11 cellular contexts compared by ENCODE assay signal in genomic region chr2:69253893-69254292, GRCh38.
DNase-seq lines count a peak whose midpoint lies in the region; ATAC-seq and TF ChIP-seq lines count a peak whose summit lies in the region.
"Had no signal": no experiment of that assay in that cellular context is flagged by ENCODE, and none has a peak within 500 bp of the region (broad histone marks: within the 10 kb centered on the region; RNA-seq: fewer than 3 reads in every experiment).

No MANE protein-coding gene starts in this region.

- H3K27ac Mint-ChIP-seq in activated T-cell treated with anti-CD3 and anti-CD28 coated beads, Interleukin-2, amount 50 U/mL, for 24 hours, result no peak overlapping the region

- no peaks in the 10 kb centered on the region for H3K79me2 ChIP-seq in trophoblast cell (ENCODE audit: control insufficient read depth, insufficient read depth, low read length, poor library complexity)

- H3K4ac ChIP-seq in trophoblast cell (ENCODE audit: low read depth, low read length), result no peak overlapping the region

- H3K79me1 ChIP-seq in trophoblast cell (ENCODE audit: low read length), result no peaks in the 10 kb centered on the region

- H3K23ac ChIP-seq in trophoblast cell (ENCODE audit: low read length), result no peak overlapping the region

- DNase-seq in AG20443 (ENCODE audit: low spot score) (peak; percentile 87), RWPE2 (ENCODE audit: low spot score) (peak; percentile 72), fibroblast of pulmonary artery (ENCODE audit: low read depth) (peak; percentile 100), trophoblast cell (peak; percentile 90 to 97), DMS114 treated with DMSO at 0.1 percent for 48 hours (lab: John Stamatoyannopoulos, UW; ENCODE audit: unreplicated experiment) (no peak)
- DNase-seq in activated T-cell treated with anti-CD3 and anti-CD28 coated beads, Interleukin-2, amount 50 U/mL, for 24 hours, result no peak
- DNase-seq: naive B cell had no signal

- no peaks in the 10 kb centered on the region for H3K36me3 Mint-ChIP-seq in activated T-cell treated with anti-CD3 and anti-CD28 coated beads, Interleukin-2, amount 50 U/mL, for 24 hours (ENCODE audit: low read depth)

- H2AK5ac ChIP-seq in trophoblast cell (ENCODE audit: low read length), result no peak overlapping the region

- H3K18ac ChIP-seq in trophoblast cell (ENCODE audit: low read length), result no peak overlapping the region

- H2AFZ ChIP-seq in trophoblast cell (ENCODE audit: insufficient read depth, low read length, poor library complexity), result no peak overlapping the region

- TF ChIP-seq CTCF in RWPE2 (IDR thresholded peaks at IDR 0.05; ENCODE audit: poor library complexity, severe bottlenecking) (no peak), fibroblast of pulmonary artery (IDR thresholded peaks at IDR 0.05; ENCODE audit: low read length, missing control alignments) (no peak)

- no CpG with 5 or more reads among the region's 7 CpGs for WGBS in trophoblast cell (ENCODE audit: extremely low coverage, insufficient coverage, insufficient read length)

- H3K36me3 ChIP-seq in RWPE2 (ENCODE audit: low read depth) (no peaks in the 10 kb centered on the region), trophoblast cell (ENCODE audit: control insufficient read depth in 1 of 2, insufficient read depth in 2 of 2, low read length in 2 of 2) (no peaks in the 10 kb centered on the region)
- H3K36me3 ChIP-seq: cardiac muscle cell had no signal

- H3K4me2 ChIP-seq in trophoblast cell (ENCODE audit: low read length), result no peak overlapping the region
- H3K4me2 ChIP-seq: KMS-11 had no signal

- H3K27me3 ChIP-seq in RWPE2 (ENCODE audit: insufficient read depth, poor library complexity, severe bottlenecking), result no peaks in the 10 kb centered on the region
- no peaks in the 10 kb centered on the region for H3K27me3 ChIP-seq in trophoblast cell (ENCODE audit: insufficient read depth, low read length)
- H3K27me3 ChIP-seq: cardiac muscle cell had no signal

- no peak overlapping the region for H4K8ac ChIP-seq in trophoblast cell (ENCODE audit: low read depth, low read length)

- H3K14ac ChIP-seq in trophoblast cell (ENCODE audit: low read length), result peak overlapping the region; percentile 30

- peaks cover 45% of the 10 kb centered on the region for H3K27me3 Mint-ChIP-seq in activated T-cell treated with anti-CD3 and anti-CD28 coated beads, Interleukin-2, amount 50 U/mL, for 24 hours

- H2BK12ac ChIP-seq in trophoblast cell (ENCODE audit: low read length), result no peak overlapping the region

- ATAC-seq in RWPE2 (ENCODE audit: low read depth), result peak; percentile 99
- no peak for ATAC-seq in HG02763 (IDR thresholded peaks at IDR 0.05; ENCODE audit: unreplicated experiment)
- no peak for ATAC-seq in GM21825 (IDR thresholded peaks at IDR 0.05; ENCODE audit: unreplicated experiment)

- peaks cover 16% of the 10 kb centered on the region for H3K4me1 ChIP-seq in RWPE2 (ENCODE audit: insufficient read depth, poor library complexity, severe bottlenecking)
- H3K4me1 ChIP-seq in trophoblast cell (ENCODE audit: control insufficient read depth in 1 of 2, insufficient read depth in 2 of 2, low read length in 2 of 2), result no peaks in the 10 kb centered on the region

- H3K4me1 Mint-ChIP-seq in activated T-cell treated with anti-CD3 and anti-CD28 coated beads, Interleukin-2, amount 50 U/mL, for 24 hours (ENCODE audit: low read depth), result no peaks in the 10 kb centered on the region
- H3K4me1 Mint-ChIP-seq: naive B cell had no signal

- H3K9me3 Mint-ChIP-seq in activated T-cell treated with anti-CD3 and anti-CD28 coated beads, Interleukin-2, amount 50 U/mL, for 24 hours, result peaks cover 11% of the 10 kb centered on the region

- no peak overlapping the region for H2BK5ac ChIP-seq in trophoblast cell (ENCODE audit: low read depth, low read length, poor library complexity)

- H3K9me3 ChIP-seq in RWPE2 (ENCODE audit: severe bottlenecking), result no peaks in the 10 kb centered on the region
- peaks cover 1% of the 10 kb centered on the region for H3K9me3 ChIP-seq in trophoblast cell (ENCODE audit: insufficient read depth, low read depth, low read length)

- H3K9ac ChIP-seq in trophoblast cell (ENCODE audit: low read length), result no peak overlapping the region
- H3K9ac ChIP-seq: KMS-11 had no signal

- no peak overlapping the region for H3K4me3 Mint-ChIP-seq in activated T-cell treated with anti-CD3 and anti-CD28 coated beads, Interleukin-2, amount 50 U/mL, for 24 hours
- H3K4me3 Mint-ChIP-seq: naive B cell had no signal

- H3K27ac ChIP-seq in RWPE2 (ENCODE audit: poor library complexity, severe bottlenecking) (peak overlapping the region; percentile 86), trophoblast cell (ENCODE audit: low read depth, low read length) (no peak overlapping the region)
- H3K27ac ChIP-seq: cardiac muscle cell, KMS-11 had no signal

- H3K4me3 ChIP-seq in RWPE2 (ENCODE audit: severe bottlenecking) (no peak overlapping the region), fibroblast of pulmonary artery (replicated peaks; ENCODE audit: low read depth, low read length) (no peak overlapping the region), trophoblast cell (ENCODE audit: low read depth, low read length) (no peak overlapping the region)
- H3K4me3 ChIP-seq: cardiac muscle cell had no signal

- H4K12ac ChIP-seq in trophoblast cell (ENCODE audit: low read depth, low read length), result no peak overlapping the region

- H2BK120ac ChIP-seq in trophoblast cell (ENCODE audit: insufficient read depth, low read length, poor library complexity), result no peak overlapping the region

- H4K91ac ChIP-seq in trophoblast cell (ENCODE audit: low read depth, low read length), result no peak overlapping the region

Comparison
In these comparisons a context has a peak if more than half of its experiments do, and no peak if none do; other contexts are left out.
1. DNase-seq: peak in AG20443 (single experiment), RWPE2 (single experiment), fibroblast of pulmonary artery (single experiment) and trophoblast cell (2 of 2); none in DMS114 treated with DMSO at 0.1 percent for 48 hours (single experiment) and activated T-cell treated with anti-CD3 and anti-CD28 coated beads, Interleukin-2, amount 50 U/mL, for 24 hours (single experiment).